ENCODE assay signal across 18 cellular contexts in the genomic region with DNA sequence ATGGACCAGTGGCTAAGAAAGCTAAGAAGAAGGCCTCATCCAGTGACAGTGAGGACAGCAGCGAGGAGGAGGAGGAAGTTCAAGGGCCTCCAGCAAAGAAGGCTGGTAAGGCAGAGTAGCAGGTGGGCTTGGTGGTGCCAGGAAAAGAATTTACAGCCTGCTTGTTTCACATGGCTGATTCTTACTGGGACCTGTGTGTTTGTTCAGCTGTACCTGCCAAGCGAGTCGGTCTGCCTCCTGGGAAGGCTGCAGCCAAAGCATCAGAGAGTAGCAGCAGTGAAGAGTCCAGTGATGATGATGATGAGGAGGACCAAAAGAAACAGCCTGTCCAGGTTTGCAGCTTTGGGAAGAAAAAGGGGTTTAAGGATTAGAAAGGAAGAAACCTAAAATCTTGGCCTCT. TPM values are rescaled to one million over a fixed set of nuclear protein-coding genes. Genes with fewer than 3 reads are reported as not detected.
A peak's percentile ranks its signal among the peaks of the same experiment; 100 is the strongest.
DNase-seq lines count a peak whose midpoint lies in the region; ATAC-seq and TF ChIP-seq lines count a peak whose summit lies in the region.
"Had no signal": no experiment of that assay in that cellular context is flagged by ENCODE, and none has a peak within 500 bp of the region (broad histone marks: within the 10 kb centered on the region; RNA-seq: fewer than 3 reads in every experiment).

No MANE protein-coding gene starts in this region.

- ATAC-seq in activated CD8-positive, alpha-beta T cell treated with anti-CD3 and anti-CD28 coated beads, Interleukin-2, amount 10 ng/mL, durations not matched to agents 7 days and 5 days = no peak
- ATAC-seq: left cardiac atrium, upper lobe of right lung had no signal

- H3K36me3 Mint-ChIP-seq in activated T-cell treated with anti-CD3 and anti-CD28 coated beads, Interleukin-2, amount 50 U/mL, for 24 hours (ENCODE audit: low read depth) = peaks cover 100% of the 10 kb centered on the region
- peaks cover 81% of the 10 kb centered on the region for H3K36me3 Mint-ChIP-seq in activated CD8-positive, alpha-beta T cell treated with anti-CD3 and anti-CD28 coated beads, Interleukin-2, amount 10 ng/mL, durations not matched to agents 7 days and 5 days (ENCODE audit: low read depth)

- no peak for DNase-seq in activated T-cell treated with anti-CD3 and anti-CD28 coated beads, Interleukin-2, amount 50 U/mL, for 24 hours
- DNase-seq in activated T-cell treated with anti-CD3 and anti-CD28 coated beads for 4 hours (no peak), prostate gland (ENCODE audit: low spot score) (peak; percentile 51), DMS153 (lab: John Stamatoyannopoulos, UW) (no peak), AML-193 (lab: John Stamatoyannopoulos, UW) (no peak)
- DNase-seq in activated CD8-positive, alpha-beta T cell treated with anti-CD3 and anti-CD28 coated beads, Interleukin-2, amount 10 ng/mL, durations not matched to agents 7 days and 5 days = no peak
- DNase-seq in stimulated activated naive CD4-positive, alpha-beta T cell (lab: John Stamatoyannopoulos, UW) = no peak
- DNase-seq: Calu3; central memory CD4-positive, alpha-beta T cell; endodermal cell; hypothalamus; left cardiac atrium; NCI-H1105; NCI-H524 treated with DMSO at 0.1 percent for 48 hours; SK-N-SH; stimulated activated CD4-positive, alpha-beta T cell treated with anti-CD3 and anti-CD28 coated beads, Interleukin-4, amount 100 ng/mL, for 24 hours; upper lobe of right lung had no signal

- TF ChIP-seq POLR2A in prostate gland (IDR thresholded peaks at IDR 0.05) = no peak

- H3K27me3 Mint-ChIP-seq in activated T-cell treated with anti-CD3 and anti-CD28 coated beads, Interleukin-2, amount 50 U/mL, for 24 hours = no peaks in the 10 kb centered on the region
- H3K27me3 Mint-ChIP-seq in activated CD8-positive, alpha-beta T cell treated with anti-CD3 and anti-CD28 coated beads, Interleukin-2, amount 10 ng/mL, durations not matched to agents 7 days and 5 days (ENCODE audit: low read depth) = no peaks in the 10 kb centered on the region

- no peak overlapping the region for H2AFZ ChIP-seq in Loucy (ENCODE audit: low read length)

- peaks cover 55% of the 10 kb centered on the region for H3K4me1 Mint-ChIP-seq in activated T-cell treated with anti-CD3 and anti-CD28 coated beads, Interleukin-2, amount 50 U/mL, for 24 hours (ENCODE audit: low read depth)
- peaks cover 39% of the 10 kb centered on the region for H3K4me1 Mint-ChIP-seq in activated CD8-positive, alpha-beta T cell treated with anti-CD3 and anti-CD28 coated beads, Interleukin-2, amount 10 ng/mL, durations not matched to agents 7 days and 5 days (ENCODE audit: low read depth)

- H3K9ac ChIP-seq in Loucy (ENCODE audit: low read depth, low read length, poor library complexity, severe bottlenecking) = peak overlapping the region; percentile 1
- H3K9ac ChIP-seq: SK-N-SH had no signal

- H3K36me3 ChIP-seq in Loucy (ENCODE audit: insufficient read depth, low read length) = peaks cover 52% of the 10 kb centered on the region
- H3K36me3 ChIP-seq in prostate gland = peaks cover 16 to 35% of the 10 kb centered on the region in 2 donors

- H3K4me3 Mint-ChIP-seq in activated T-cell treated with anti-CD3 and anti-CD28 coated beads, Interleukin-2, amount 50 U/mL, for 24 hours = no peak overlapping the region
- H3K4me3 Mint-ChIP-seq in activated CD8-positive, alpha-beta T cell treated with anti-CD3 and anti-CD28 coated beads, Interleukin-2, amount 10 ng/mL, durations not matched to agents 7 days and 5 days = no peak overlapping the region
- H3K4me3 Mint-ChIP-seq: endodermal cell had no signal

- POLR2A ChIA-PET in activated CD8-positive, alpha-beta T cell treated with anti-CD3 and anti-CD28 coated beads, Interleukin-2, amount 10 ng/mL, durations not matched to agents 7 days and 5 days (lab: Charles Lee) = no interaction called here

- intact Hi-C loops in prostate gland (cut with DNase I) = no loop called here

- H3K79me2 ChIP-seq in Loucy (ENCODE audit: insufficient read depth, low read length) = peaks cover 61% of the 10 kb centered on the region

- peak overlapping the region; percentile 89 for H3K27ac Mint-ChIP-seq in activated T-cell treated with anti-CD3 and anti-CD28 coated beads, Interleukin-2, amount 50 U/mL, for 24 hours
- H3K27ac Mint-ChIP-seq in activated CD8-positive, alpha-beta T cell treated with anti-CD3 and anti-CD28 coated beads, Interleukin-2, amount 10 ng/mL, durations not matched to agents 7 days and 5 days = peak overlapping the region; percentile 17

- H4K20me1 ChIP-seq in Loucy (ENCODE audit: insufficient read depth, low read length, poor library complexity, severe bottlenecking) = peaks cover 44% of the 10 kb centered on the region

- H3F3A ChIP-seq in Loucy (ENCODE audit: low read depth) = no peaks in the 10 kb centered on the region

- TF ChIP-seq CTCF in Loucy (conservative IDR thresholded peaks at IDR 0.05; ENCODE audit: low read length) = no peak
- no peak for TF ChIP-seq CTCF in prostate gland (IDR thresholded peaks at IDR 0.05)

- H3K4me1 ChIP-seq in Loucy (ENCODE audit: insufficient read depth, low read length, poor library complexity, severe bottlenecking) (peaks cover 17% of the 10 kb centered on the region), prostate gland (replicated peaks) (peaks cover 5% of the 10 kb centered on the region)

- H3K9me2 ChIP-seq in Loucy (replicated peaks; ENCODE audit: low read depth, low read length) = no peaks in the 10 kb centered on the region
- H3K9me2 ChIP-seq: SK-N-SH had no signal

- H3K4me2 ChIP-seq in Loucy (ENCODE audit: low read depth, low read length, poor library complexity, severe bottlenecking) = no peak overlapping the region
- H3K4me2 ChIP-seq: SK-N-SH had no signal

- H3K9me3 ChIP-seq in Loucy (ENCODE audit: insufficient read depth, low read depth, low read length) (no peaks in the 10 kb centered on the region), prostate gland (no peaks in the 10 kb centered on the region)
- H3K9me3 ChIP-seq: SK-N-SH, upper lobe of right lung had no signal

- WGBS in prostate gland = 38% methylated on average over 3 of the region's 3 CpGs

- no peaks in the 10 kb centered on the region for H3K9me3 Mint-ChIP-seq in activated T-cell treated with anti-CD3 and anti-CD28 coated beads, Interleukin-2, amount 50 U/mL, for 24 hours
- no peaks in the 10 kb centered on the region for H3K9me3 Mint-ChIP-seq in activated CD8-positive, alpha-beta T cell treated with anti-CD3 and anti-CD28 coated beads, Interleukin-2, amount 10 ng/mL, durations not matched to agents 7 days and 5 days (ENCODE audit: insufficient read depth)
- H3K9me3 Mint-ChIP-seq: endodermal cell had no signal

- H3K27me3 ChIP-seq in Loucy (ENCODE audit: insufficient read depth, low read length, poor library complexity, severe bottlenecking) (no peaks in the 10 kb centered on the region), prostate gland (replicated peaks; ENCODE audit: insufficient read depth) (no peaks in the 10 kb centered on the region)
- H3K27me3 ChIP-seq: upper lobe of right lung had no signal

- CTCF ChIA-PET in activated CD8-positive, alpha-beta T cell treated with anti-CD3 and anti-CD28 coated beads, Interleukin-2, amount 10 ng/mL, durations not matched to agents 7 days and 5 days (lab: Charles Lee) = interaction anchor here (1.2 to 4.9 kb wide), 5 partner anchors 12 to 296 kb away, joined by 3 to 43 read pairs (median 3); partner anchors contain the start of gene NFKB2

- H3K4me3 ChIP-seq in Loucy (ENCODE audit: low read length, poor library complexity, severe bottlenecking) = no peak overlapping the region
- no peak overlapping the region for H3K4me3 ChIP-seq in prostate gland
- H3K4me3 ChIP-seq: upper lobe of right lung had no signal

- H3K27ac ChIP-seq in prostate gland = peak overlapping the region in 1 of 2 donors; percentile 35
- H3K27ac ChIP-seq: upper lobe of right lung had no signal

RNA-seq across cellular contexts. Expression of gene NOLC1, which starts 5.0 kb away (rescaled TPM):
- total RNA-seq in activated CD8-positive, alpha-beta T cell treated with anti-CD3 and anti-CD28 coated beads, Interleukin-2, amount 10 ng/mL, durations not matched to agents 7 days and 5 days = 10 to 100 TPM; 94.1 to 95.3 TPM
- 10 to 100 TPM; 50.3 to 67.9 TPM for total RNA-seq in prostate gland

RNA-seq across cellular contexts. Expression of gene PPRC1, which starts 24.4 kb away (rescaled TPM):
- total RNA-seq in activated CD8-positive, alpha-beta T cell treated with anti-CD3 and anti-CD28 coated beads, Interleukin-2, amount 10 ng/mL, durations not matched to agents 7 days and 5 days = 10 to 100 TPM; 56.5 to 58.9 TPM
- 10 to 100 TPM; 19.8 to 24.4 TPM for total RNA-seq in prostate gland

RNA-seq across cellular contexts. Expression of gene LDB1, which starts 37.1 kb away (rescaled TPM):
- 10 to 100 TPM; 83.6 to 87.1 TPM for total RNA-seq in activated CD8-positive, alpha-beta T cell treated with anti-CD3 and anti-CD28 coated beads, Interleukin-2, amount 10 ng/mL, durations not matched to agents 7 days and 5 days
- 10 to 100 TPM; 55.0 to 91.5 TPM for total RNA-seq in prostate gland
